In the genomic region with DNA sequence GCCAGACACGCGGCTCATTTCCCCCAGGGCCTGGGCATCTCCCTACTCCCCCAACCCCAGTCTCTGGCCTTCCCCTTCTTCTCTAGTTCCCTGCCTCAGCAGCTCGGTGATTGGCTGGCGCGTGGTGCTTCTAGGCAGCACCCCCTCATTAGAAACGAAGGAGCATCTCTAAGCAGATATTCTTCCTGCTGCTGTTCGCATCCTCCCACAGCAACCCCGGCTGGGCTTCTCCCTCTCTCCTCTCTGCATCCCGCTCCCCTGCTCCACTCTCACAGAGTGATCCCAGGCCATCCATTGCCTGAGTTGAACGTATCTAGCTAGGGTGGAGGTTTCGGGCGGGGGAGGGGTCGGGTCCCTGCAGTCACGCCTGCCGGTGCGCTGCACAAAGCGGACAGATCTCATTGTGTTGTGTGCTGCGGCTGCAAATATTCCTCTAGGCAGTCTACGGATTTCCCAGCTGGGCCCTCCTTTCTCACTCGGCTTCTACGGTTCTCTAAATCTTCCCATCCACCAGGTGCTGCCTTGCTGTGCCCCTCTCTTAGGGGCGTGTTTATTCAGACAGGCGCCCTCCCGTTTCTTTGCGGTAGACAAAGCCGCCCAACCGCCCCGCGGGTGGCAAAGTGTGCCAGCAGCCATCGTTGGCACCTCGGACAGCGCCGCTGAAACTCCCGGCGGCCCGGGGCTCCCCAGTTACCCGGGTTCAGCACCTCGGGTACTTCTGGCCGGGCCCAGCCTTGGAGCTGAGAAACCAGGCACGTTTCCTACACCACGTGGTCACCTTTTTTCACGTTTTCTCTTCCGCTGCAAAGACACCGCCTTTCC, we compare ENCODE assay signal across 9 cellular contexts. TPM values are rescaled to one million over a fixed set of nuclear protein-coding genes. Genes with fewer than 3 reads are reported as not detected.
DNase-seq lines count a peak whose midpoint lies in the region; ATAC-seq, FAIRE-seq and TF ChIP-seq lines count a peak whose summit lies in the region.
"Had no signal": no experiment of that assay in that cellular context is flagged by ENCODE, and none has a peak within 500 bp of the region (broad histone marks: within the 10 kb centered on the region; RNA-seq: fewer than 3 reads in every experiment).

No MANE protein-coding gene starts in this region.

- peaks cover 100% of the 10 kb centered on the region for H3K27me3 ChIP-seq in smooth muscle cell (ENCODE audit: low read depth)
- H3K27me3 ChIP-seq in PC-3 (ENCODE audit: low read length) = peaks cover 63% of the 10 kb centered on the region

- no peaks in the 10 kb centered on the region for H3K9me2 ChIP-seq in PC-3 (replicated peaks; ENCODE audit: low read length)

- H3F3A ChIP-seq in smooth muscle cell (ENCODE audit: low read depth) = no peaks in the 10 kb centered on the region
- no peaks in the 10 kb centered on the region for H3F3A ChIP-seq in PC-3 (ENCODE audit: low read length, unreplicated experiment)

- FAIRE-seq in RCC 7860 (lab: Jason Lieb, UNC) = no peak

- H3K4me1 ChIP-seq in smooth muscle cell (ENCODE audit: low read depth) = no peaks in the 10 kb centered on the region
- H3K4me1 ChIP-seq in PC-3 (ENCODE audit: insufficient read depth, low read length) = no peaks in the 10 kb centered on the region

- CTCF ChIA-PET in PC-3 (lab: Charles Lee) = no interaction called here

- no peak overlapping the region for H3K9ac ChIP-seq in smooth muscle cell (ENCODE audit: low read depth)
- H3K9ac ChIP-seq in PC-3 (ENCODE audit: low read length) = no peak overlapping the region

- BruUV-seq in PC-3 (replicated peaks; lab: Mats Ljungman, UMichigan) = no TSS peak

- POLR2A ChIA-PET in PC-3 (lab: Charles Lee; ENCODE audit: unreplicated experiment) = no interaction called here

- TF ChIP-seq CTCF in epithelial cell of esophagus (IDR thresholded peaks at IDR 0.05; ENCODE audit: insufficient read depth, low read depth, low read length, missing control alignments) (no peak), smooth muscle cell (IDR thresholded peaks at IDR 0.05; ENCODE audit: borderline replicate concordance, insufficient read depth, poor library complexity, severe bottlenecking) (no peak), PC-3 (conservative IDR thresholded peaks at IDR 0.05; ENCODE audit: low read depth, low read length) (no peak)

- DNase-seq in NCI-H1417 (lab: John Stamatoyannopoulos, UW) (peak; percentile 42 to 97 (median 93)), epithelial cell of esophagus (ENCODE audit: low read depth) (peak; percentile 24), smooth muscle cell (lab: John Stamatoyannopoulos, UW; ENCODE audit: unreplicated experiment) (no peak), KG1 (lab: John Stamatoyannopoulos, UW) (no peak), PC-3 (no peak), RCC 7860 (ENCODE audit: low spot score) (no peak)

- H2AFZ ChIP-seq in smooth muscle cell (ENCODE audit: low read depth) (no peak overlapping the region), PC-3 (ENCODE audit: low read length) (no peak overlapping the region)

- H3K4me2 ChIP-seq in smooth muscle cell (no peak overlapping the region), PC-3 (ENCODE audit: low read length) (no peak overlapping the region)

- ATAC-seq in GM21447 (IDR thresholded peaks at IDR 0.05; ENCODE audit: unreplicated experiment) (peak; percentile 36), PC-3 (no peak)

- 10% methylated on average over 42 of the region's 44 CpGs for WGBS in smooth muscle cell (ENCODE audit: low lambda C conversion rate)

- TF ChIP-seq POLR2A in GM10847 (IDR thresholded peaks at IDR 0.05; ENCODE audit: extremely low read depth, insufficient read length) = peak; percentile 18

- H3K27ac ChIP-seq in smooth muscle cell (ENCODE audit: low read depth) (no peak overlapping the region), PC-3 (ENCODE audit: low read length) (no peak overlapping the region)

- H3K4me3 ChIP-seq in epithelial cell of esophagus (ENCODE audit: low read length) = no peak overlapping the region
- H3K4me3 ChIP-seq in smooth muscle cell = peak overlapping the region; percentile 5
- H3K4me3 ChIP-seq in PC-3 (ENCODE audit: low read length) = no peak overlapping the region

- H3K79me2 ChIP-seq in smooth muscle cell (ENCODE audit: low read depth) (no peaks in the 10 kb centered on the region), PC-3 (ENCODE audit: low read length) (no peaks in the 10 kb centered on the region)

- no peaks in the 10 kb centered on the region for H3K9me3 ChIP-seq in smooth muscle cell (replicated peaks; ENCODE audit: low read depth)
- no peaks in the 10 kb centered on the region for H3K9me3 ChIP-seq in PC-3 (ENCODE audit: low read length)

- H4K20me1 ChIP-seq in smooth muscle cell (ENCODE audit: low read depth) = no peaks in the 10 kb centered on the region
- H4K20me1 ChIP-seq in PC-3 (ENCODE audit: low read length) = no peaks in the 10 kb centered on the region

- intact Hi-C loops in PC-3 (cut with micrococcal nuclease) = no loop called here

- no peaks in the 10 kb centered on the region for H3K36me3 ChIP-seq in smooth muscle cell (ENCODE audit: low read depth)
- H3K36me3 ChIP-seq in PC-3 (ENCODE audit: low read depth, low read length) = no peaks in the 10 kb centered on the region

RNA-seq across cellular contexts. Expression of a gene that starts 2.2 kb away (rescaled TPM):
- under 0.01 TPM in 1 of 2 replicates, not detected in the other for total RNA-seq in smooth muscle cell
- polyA plus RNA-seq in smooth muscle cell = not detected in 2 replicates
- total RNA-seq in PC-3 (2014; rRNA removed) = not detected in 2 replicates
- total RNA-seq: NCI-H460 had no signal

Comparison
In these comparisons a context has a peak if more than half of its experiments do, and no peak if none do; other contexts are left out.
1. DNase-seq: peak in NCI-H1417 (3 of 3) and epithelial cell of esophagus (single experiment); none in smooth muscle cell (single experiment), KG1 (single experiment), PC-3 (single experiment) and RCC 7860 (single experiment).